In the genomic region with DNA sequence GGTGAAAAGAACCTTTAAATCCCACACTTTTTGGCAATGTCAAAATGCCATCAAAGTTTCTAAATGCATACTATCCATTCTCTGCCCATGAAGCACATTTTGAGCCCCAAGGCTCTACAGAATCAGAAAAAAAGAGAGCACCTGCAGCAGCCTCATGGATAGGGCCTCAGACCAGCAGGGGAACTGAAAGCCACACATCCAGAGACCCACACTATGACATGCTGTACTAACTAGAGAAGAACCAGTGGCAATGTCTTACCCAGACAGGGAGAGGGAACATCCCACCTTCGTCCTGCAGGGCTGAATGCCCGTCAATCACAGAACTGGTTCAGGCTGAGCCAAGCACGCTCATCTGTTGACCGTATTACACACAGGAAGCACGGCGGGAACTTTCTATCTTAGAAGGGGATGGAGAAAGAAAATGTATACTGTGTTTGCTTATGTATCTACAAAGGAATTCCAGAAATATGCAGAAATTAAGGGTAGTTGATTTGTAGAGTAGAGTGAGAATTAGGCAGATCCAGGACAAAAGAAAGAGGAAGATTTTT, we compare ENCODE assay signal across 21 cellular contexts.
"Had no signal": no experiment of that assay in that cellular context is flagged by ENCODE, and none has a peak within 500 bp of the region (broad histone marks: within the 10 kb centered on the region; RNA-seq: fewer than 3 reads in every experiment).

No MANE protein-coding gene starts in this region.

- H3K9me3 Mint-ChIP-seq: activated CD4-positive, alpha-beta T cell treated with anti-CD3 and anti-CD28 coated beads, Interleukin-2, amount 10 ng/mL, durations not matched to agents 24 days and 14 days; activated naive CD8-positive, alpha-beta T cell treated with anti-CD3 and anti-CD28 coated beads, Interleukin-2, amount 10 ng/mL, durations not matched to agents 7 days and 5 days; activated T-helper 1 cell treated with anti-CD3 and anti-CD28 coated beads, Interleukin-12 subunit alpha, Interleukin-12 subunit beta, Interleukin-2, Interleukin-4 antibody, amounts not matched to agents 30 ng/mL and 10 ng/mL and 1 ng/mL, durations not matched to agents 14 hours and 24 hours and 36 hours; effector memory CD8-positive, alpha-beta T cell; naive B cell had no signal

- H3K27ac ChIP-seq: epithelial cell of prostate, gastrocnemius medialis, heart right ventricle, pancreas, stomach, thoracic aorta, upper lobe of right lung had no signal

- DNase-seq: activated CD4-positive, alpha-beta T cell treated with anti-CD3 and anti-CD28 coated beads, Interleukin-2, amount 10 ng/mL, durations not matched to agents 24 days and 14 days; activated CD4-positive, CD25-positive, alpha-beta regulatory T cell; activated CD8-positive, alpha-beta T cell treated with anti-CD3 and anti-CD28 coated beads, Interleukin-2, amount 10 ng/mL, durations not matched to agents 7 days and 5 days; activated naive CD4-positive, alpha-beta T cell; activated naive CD8-positive, alpha-beta T cell treated with anti-CD3 and anti-CD28 coated beads, Interleukin-2, amount 10 ng/mL, durations not matched to agents 7 days and 5 days; dermis blood vessel endothelial cell; effector memory CD8-positive, alpha-beta T cell; gastrocnemius medialis; heart right ventricle; midbrain; naive B cell; pancreas; stomach; upper lobe of right lung had no signal

- H3K4me1 Mint-ChIP-seq: activated naive CD8-positive, alpha-beta T cell treated with anti-CD3 and anti-CD28 coated beads, Interleukin-2, amount 10 ng/mL, durations not matched to agents 7 days and 5 days; naive B cell had no signal

- ATAC-seq: activated CD8-positive, alpha-beta T cell treated with anti-CD3 and anti-CD28 coated beads, Interleukin-2, amount 10 ng/mL, durations not matched to agents 7 days and 5 days; effector memory CD8-positive, alpha-beta T cell; gastrocnemius medialis; heart right ventricle; pancreas; sciatic nerve; upper lobe of right lung had no signal

- FAIRE-seq: islet of Langerhans, pancreas had no signal

- H3K4me1 ChIP-seq: pancreas had no signal

- H3K27me3 Mint-ChIP-seq: activated naive CD8-positive, alpha-beta T cell treated with anti-CD3 and anti-CD28 coated beads, Interleukin-2, amount 10 ng/mL, durations not matched to agents 7 days and 5 days; brain had no signal

- H3K27me3 ChIP-seq: gastrocnemius medialis, heart right ventricle, pancreas, stomach, upper lobe of right lung had no signal

- H3K27ac Mint-ChIP-seq: activated CD4-positive, alpha-beta T cell treated with anti-CD3 and anti-CD28 coated beads, Interleukin-2, amount 10 ng/mL, durations not matched to agents 24 days and 14 days; activated CD8-positive, alpha-beta T cell treated with anti-CD3 and anti-CD28 coated beads, Interleukin-2, amount 10 ng/mL, durations not matched to agents 7 days and 5 days; activated naive CD8-positive, alpha-beta T cell treated with anti-CD3 and anti-CD28 coated beads, Interleukin-2, amount 10 ng/mL, durations not matched to agents 7 days and 5 days; activated T-helper 1 cell treated with anti-CD3 and anti-CD28 coated beads, Interleukin-12 subunit alpha, Interleukin-12 subunit beta, Interleukin-2, Interleukin-4 antibody, amounts not matched to agents 30 ng/mL and 10 ng/mL and 1 ng/mL, durations not matched to agents 14 hours and 24 hours and 36 hours; effector memory CD8-positive, alpha-beta T cell; naive B cell had no signal

- H3K9me3 ChIP-seq: gastrocnemius medialis, heart right ventricle, pancreas, stomach, thoracic aorta, upper lobe of right lung had no signal

- H3K4me3 Mint-ChIP-seq: activated CD4-positive, alpha-beta T cell treated with anti-CD3 and anti-CD28 coated beads, Interleukin-2, amount 10 ng/mL, durations not matched to agents 24 days and 14 days; activated CD8-positive, alpha-beta T cell treated with anti-CD3 and anti-CD28 coated beads, Interleukin-2, amount 10 ng/mL, durations not matched to agents 7 days and 5 days; activated naive CD8-positive, alpha-beta T cell treated with anti-CD3 and anti-CD28 coated beads, Interleukin-2, amount 10 ng/mL, durations not matched to agents 7 days and 5 days; activated T-helper 1 cell treated with anti-CD3 and anti-CD28 coated beads, Interleukin-12 subunit alpha, Interleukin-12 subunit beta, Interleukin-2, Interleukin-4 antibody, amounts not matched to agents 30 ng/mL and 10 ng/mL and 1 ng/mL, durations not matched to agents 14 hours and 24 hours and 36 hours; brain; effector memory CD8-positive, alpha-beta T cell; naive B cell had no signal

- H3K36me3 ChIP-seq: gastrocnemius medialis, heart right ventricle, pancreas, thoracic aorta, upper lobe of right lung had no signal

- H3K36me3 Mint-ChIP-seq: activated naive CD8-positive, alpha-beta T cell treated with anti-CD3 and anti-CD28 coated beads, Interleukin-2, amount 10 ng/mL, durations not matched to agents 7 days and 5 days; naive B cell had no signal

- H3K4me3 ChIP-seq: gastrocnemius medialis, heart right ventricle, lung, pancreas, stomach, thoracic aorta, upper lobe of right lung had no signal
